Comparison of ENCODE assay signal across 10 cellular contexts in the genomic region with DNA sequence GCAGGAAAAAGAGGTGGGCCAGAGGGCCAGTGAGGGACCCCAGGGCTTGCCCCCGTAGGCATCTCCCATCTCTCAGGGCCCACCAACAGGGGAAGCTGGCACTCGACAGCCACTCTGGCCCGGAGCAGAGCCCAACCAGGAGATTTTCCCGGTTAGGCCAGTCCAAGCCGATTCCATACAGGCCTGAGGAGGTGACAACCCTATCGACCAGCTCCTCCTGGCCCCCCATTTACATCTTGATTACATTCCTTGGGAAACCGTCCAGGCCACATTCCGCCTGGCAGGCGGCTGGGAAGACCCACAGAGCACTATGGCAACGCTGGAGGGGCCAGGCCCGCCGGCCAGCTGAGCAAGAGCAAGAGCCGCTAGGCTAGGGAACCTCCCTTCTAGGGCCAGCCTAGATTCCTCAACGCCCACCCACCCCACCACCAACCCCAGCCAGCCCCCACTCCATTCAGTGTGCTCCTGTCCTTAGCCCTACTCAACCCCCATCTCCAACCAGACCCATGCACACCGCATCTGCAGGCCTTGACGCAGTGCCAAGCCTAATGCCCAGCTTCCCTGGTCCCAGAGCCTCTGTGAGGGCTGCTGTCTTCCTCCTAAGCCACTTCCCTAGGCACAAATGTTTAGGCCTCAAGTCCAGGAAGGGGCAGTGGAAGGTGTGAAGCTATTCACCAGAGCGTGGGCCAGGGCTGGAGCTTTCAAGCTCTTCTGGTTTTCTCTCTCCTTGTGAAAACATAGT.
A peak's percentile ranks its signal among the peaks of the same experiment; 100 is the strongest.
DNase-seq lines count a peak whose midpoint lies in the region; ATAC-seq and TF ChIP-seq lines count a peak whose summit lies in the region.
"Had no signal": no experiment of that assay in that cellular context is flagged by ENCODE, and none has a peak within 500 bp of the region (broad histone marks: within the 10 kb centered on the region; RNA-seq: fewer than 3 reads in every experiment).

No MANE protein-coding gene starts in this region.

- H3K9me3 ChIP-seq in tibial artery: no peaks in the 10 kb centered on the region

- ATAC-seq in GM21717 (IDR thresholded peaks at IDR 0.05; ENCODE audit: unreplicated experiment): no peak
- ATAC-seq: naive thymus-derived CD4-positive, alpha-beta T cell had no signal

- H3K27me3 ChIP-seq in tibial artery: no peaks in the 10 kb centered on the region

- H3K36me3 ChIP-seq in tibial artery: no peaks in the 10 kb centered on the region

- peaks cover 0 to 23% (median 12%) of the 10 kb centered on the region in 4 donors for H3K4me1 ChIP-seq in tibial artery

- DNase-seq in HT-29 (ENCODE audit: low spot score): peak; percentile 65
- peak; percentile 52 to 91 for DNase-seq in cardiac fibroblast (ENCODE audit: low read depth in 2 of 2)
- peak; percentile 89 for DNase-seq in left kidney (ENCODE audit: low read depth, low spot score)
- peak in 1 of 2 donors; percentile 24 for DNase-seq in tibial artery
- DNase-seq in middle frontal gyrus (ENCODE audit: extremely low spot score, low spot score): no peak
- DNase-seq in activated naive CD4-positive, alpha-beta T cell treated with anti-CD3 and anti-CD28 coated beads, Interleukin-2, amount 50 U/mL, for 16 hours: no peak
- DNase-seq: naive thymus-derived CD4-positive, alpha-beta T cell; NCI-H1417 treated with DMSO at 0.1 percent for 48 hours; stimulated activated naive CD4-positive, alpha-beta T cell had no signal

- intact Hi-C loops in tibial artery (cut with DNase I; ENCODE audit: low total_unique reads): no loop called here

- no peak for TF ChIP-seq CTCF in cardiac fibroblast (IDR thresholded peaks at IDR 0.05; ENCODE audit: low read depth, low read length)
- no peak for TF ChIP-seq CTCF in tibial artery (IDR thresholded peaks at IDR 0.05)

- H3K27ac ChIP-seq in tibial artery: peak overlapping the region; percentile 55 to 76

- H3K4me3 ChIP-seq in cardiac fibroblast (replicated peaks in 1 of 2; ENCODE audit: low read depth in 2 of 2, low read length in 2 of 2) (no peak overlapping the region), tibial artery (no peak overlapping the region)

Comparison
In these comparisons a context has a peak if more than half of its experiments do, and no peak if none do; other contexts are left out.
1. DNase-seq: peak in HT-29 (single experiment), cardiac fibroblast (2 of 2) and left kidney (single experiment); none in middle frontal gyrus (single experiment) and activated naive CD4-positive, alpha-beta T cell treated with anti-CD3 and anti-CD28 coated beads, Interleukin-2, amount 50 U/mL, for 16 hours (single experiment).